8 cellular contexts compared by ENCODE assay signal in the genomic region with DNA sequence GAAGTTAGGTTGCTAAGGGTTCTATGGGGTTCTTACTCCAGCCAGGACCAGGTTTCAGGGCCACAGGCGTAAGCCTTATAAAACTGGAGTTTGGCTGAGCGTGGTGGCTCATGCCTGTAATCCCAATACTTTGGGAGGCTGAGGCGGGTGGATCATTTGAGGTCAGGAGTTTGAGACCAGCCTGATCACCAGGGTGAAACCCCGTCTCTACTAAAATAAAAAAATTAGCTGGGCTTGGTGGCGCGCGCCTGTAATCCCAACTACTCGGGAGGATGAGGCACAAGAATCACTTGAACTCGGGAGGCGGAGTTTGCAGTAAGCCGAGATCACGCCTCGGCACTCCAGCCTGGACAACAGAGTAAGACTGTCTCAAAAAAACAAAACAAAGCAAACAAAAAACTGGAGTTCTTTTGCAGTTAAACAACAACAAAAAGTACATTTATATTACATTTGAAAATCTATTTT. TPM values are rescaled to one million over a fixed set of nuclear protein-coding genes. Genes with fewer than 3 reads are reported as not detected.
DNase-seq lines count a peak whose midpoint lies in the region; ATAC-seq, FAIRE-seq and TF ChIP-seq lines count a peak whose summit lies in the region.

No MANE protein-coding gene starts in this region.

- 0 out of 2 replicates have a peak overlapping the region, but pooled peaks have one; percentile 10 for H4K91ac ChIP-seq in IMR-90 (ENCODE audit: insufficient read depth, low read depth, low read length)

- peaks cover 0 to 11% of the 10 kb centered on the region in 2 experiments; a peak in 3 of 4 replicates for H3K79me1 ChIP-seq in IMR-90 (ENCODE audit: low read depth in 1 of 2, low read length in 2 of 2)

- H2AFZ ChIP-seq in IMR-90 (replicated peaks; ENCODE audit: low read length, poor library complexity) = peak overlapping the region; percentile 97

- H3K23ac ChIP-seq in IMR-90 (ENCODE audit: low read depth, low read length) = no peak overlapping the region

- H3K9me1 ChIP-seq in IMR-90 (ENCODE audit: insufficient read depth, low read length) = no peaks in the 10 kb centered on the region

- H3K27ac ChIP-seq in A549 = peak overlapping the region; percentile 83 to 87
- H3K27ac ChIP-seq in IMR-90 (ENCODE audit: insufficient read depth, low read length) = peak overlapping the region; percentile 14
- peak overlapping the region; percentile 87 for H3K27ac ChIP-seq in muscle layer of duodenum (ENCODE audit: low read length)

- 49% methylated on average over 13 of the region's 13 CpGs for WGBS in A549 (ENCODE audit: missing lambda C conversion rate)
- 20% methylated on average over 1 of the region's 13 CpGs; no CpG with 5 or more reads in 1 of the 2 experiments for WGBS in IMR-90 (ENCODE audit: extremely low coverage in 2 of 2, insufficient read length in 1 of 2), 2 experiments

- no TSS peak for BruUV-seq in IMR-90 (replicated peaks; lab: Mats Ljungman, UMichigan)

- H3K18ac ChIP-seq in IMR-90 (ENCODE audit: low read depth, low read length) = no peak overlapping the region

- FAIRE-seq in A549 (lab: Jason Lieb, UNC) (no peak), bronchial epithelial cell (lab: Jason Lieb, UNC) (no peak)

- TF ChIP-seq POLR2A in A549 (IDR thresholded peaks at IDR 0.05; ENCODE audit: low read length) (no peak), IMR-90 (IDR thresholded peaks at IDR 0.05; ENCODE audit: low read depth, low read length) (no peak)

- H3K36me3 ChIP-seq in IMR-90 (ENCODE audit: control insufficient read depth, insufficient read depth, low read length) = no peaks in the 10 kb centered on the region; the same call in 1 of the 2 replicates
- peaks cover 4% of the 10 kb centered on the region for H3K36me3 ChIP-seq in bronchial epithelial cell (ENCODE audit: control insufficient read depth, insufficient read depth, low read length)
- H3K36me3 ChIP-seq in muscle layer of duodenum (ENCODE audit: control insufficient read depth in 1 of 2, insufficient read depth in 2 of 2, low read length in 2 of 2) = peaks cover under 1 to 12% of the 10 kb centered on the region in 2 donors

- CTCF ChIA-PET in A549 (lab: Yijun Ruan, JAX) (interaction anchor here (0.9 to 1.3 kb wide), 3 partner anchors 10 to 123 kb away, joined by 3 to 8 read pairs (median 5); no protein-coding TSS in a partner anchor), IMR-90 (lab: Yijun Ruan, JAX) (interaction anchor here (0.6 kb wide), 1 partner anchor 173 kb away, joined by 3 read pairs; no protein-coding TSS in a partner anchor)

- H3K27me3 ChIP-seq in IMR-90 (ENCODE audit: control insufficient read depth, insufficient read depth, low read length) = no peaks in the 10 kb centered on the region
- H3K27me3 ChIP-seq in bronchial epithelial cell (ENCODE audit: control insufficient read depth, insufficient read depth, low read length) = no peaks in the 10 kb centered on the region
- no peaks in the 10 kb centered on the region for H3K27me3 ChIP-seq in muscle layer of duodenum (ENCODE audit: low read depth, low read length)

- intact Hi-C loops in IMR-90 (cut with micrococcal nuclease) = no loop called here

- H3K14ac ChIP-seq in IMR-90 (replicated peaks; ENCODE audit: low read depth, low read length) = no peak overlapping the region

- H3K4me1 ChIP-seq in A549 = peaks cover 12% of the 10 kb centered on the region; the same call in 2 of the 3 replicates
- H3K4me1 ChIP-seq in IMR-90 (ENCODE audit: control insufficient read depth, insufficient read depth, low read length) = peaks cover 3% of the 10 kb centered on the region; the same call in 1 of the 2 replicates
- peaks cover 4 to 11% of the 10 kb centered on the region in 2 donors for H3K4me1 ChIP-seq in muscle layer of duodenum (ENCODE audit: control insufficient read depth in 1 of 2, insufficient read depth in 2 of 2, low read length in 2 of 2)

- no peaks in the 10 kb centered on the region for H4K20me1 ChIP-seq in IMR-90 (ENCODE audit: insufficient read depth, low read length)

- H2BK120ac ChIP-seq in IMR-90 (ENCODE audit: low read depth, low read length) = no peak overlapping the region; the same call in 1 of the 2 replicates

- H3K56ac ChIP-seq in IMR-90 (ENCODE audit: extremely low read depth, insufficient read depth, low read length) = no peak overlapping the region

- H3K4ac ChIP-seq in IMR-90 (ENCODE audit: low read depth, low read length) = peak overlapping the region; percentile 83

- H2AK5ac ChIP-seq in IMR-90 (ENCODE audit: low read depth, low read length) = no peak overlapping the region

- H2BK20ac ChIP-seq in IMR-90 (ENCODE audit: low read depth, low read length) = no peak overlapping the region

- no peak overlapping the region for H3K9ac ChIP-seq in IMR-90 (ENCODE audit: low read depth, low read length)

- H3K4me2 ChIP-seq in A549 = peak overlapping the region; percentile 83
- peak overlapping the region; percentile 30 for H3K4me2 ChIP-seq in IMR-90 (ENCODE audit: low read depth, low read length)

- H4K8ac ChIP-seq in IMR-90 (ENCODE audit: low read depth in 2 of 2, low read length in 2 of 2) = peak overlapping the region; percentile 55 to 97

- no peak overlapping the region for H2BK15ac ChIP-seq in IMR-90 (ENCODE audit: low read depth, low read length)

- in situ Hi-C loops in IMR-90 (cut with MboI; ENCODE audit: low sequenced_read_pairs) = no loop called here

- H2AK9ac ChIP-seq in IMR-90 (replicated peaks; ENCODE audit: low read depth, low read length, poor library complexity) = peak overlapping the region; percentile 80

- H3K4me3 ChIP-seq in A549 = peak overlapping the region; percentile 91
- H3K4me3 ChIP-seq in IMR-90 (ENCODE audit: insufficient read depth, low read depth, low read length) = no peak overlapping the region; the same call in 1 of the 2 replicates
- H3K4me3 ChIP-seq in bronchial epithelial cell (ENCODE audit: low read depth, low read length) = peak overlapping the region; percentile 81
- H3K4me3 ChIP-seq in muscle layer of duodenum (ENCODE audit: low read depth in 1 of 2, low read length in 2 of 2) = peak overlapping the region; percentile 81 to 94

- TF ChIP-seq EP300 in A549 (IDR thresholded peaks at IDR 0.05) = no peak

- DNase-seq in A549 (ENCODE audit: low read depth in 1 of 2, low spot score in 1 of 2) (no peak), IMR-90 (no peak), bronchial epithelial cell (ENCODE audit: low read depth) (no peak), D341Med (ENCODE audit: low spot score) (no peak), epidermal melanocyte (ENCODE audit: insufficient read length, low spot score) (no peak)

- peak overlapping the region; percentile 35 for H4K5ac ChIP-seq in IMR-90 (ENCODE audit: low read depth, low read length)

- POLR2A ChIA-PET in A549 (lab: Yijun Ruan, JAX) (interaction anchor here (0.6 to 2.1 kb wide), 9 partner anchors 13 to 286 kb away, joined by 3 to 8 read pairs (median 4); a partner anchor contains a TSS), IMR-90 (lab: Charles Lee; ENCODE audit: unreplicated experiment) (interaction anchor here (0.6 to 1.4 kb wide), 3 partner anchors 10 to 1874 kb away, joined by 3 to 16 read pairs (median 6); a partner anchor contains a TSS)

- H2BK5ac ChIP-seq in IMR-90 (ENCODE audit: low read depth, low read length, poor library complexity, severe bottlenecking) = no peak overlapping the region

- no peak for TF ChIP-seq RAD21 in A549 (conservative IDR thresholded peaks at IDR 0.05 in 1 of 2, IDR thresholded peaks at IDR 0.05 in 1 of 2)
- TF ChIP-seq RAD21 in IMR-90 (IDR thresholded peaks at IDR 0.05; ENCODE audit: low read length) = no peak

- dilution Hi-C loops in IMR-90 (cut with HindIII; ENCODE audit: low sequenced_read_pairs, unreplicated experiment) = no loop called here

- no peak for TF ChIP-seq CTCF in A549 (IDR thresholded peaks at IDR 0.05)
- TF ChIP-seq CTCF in IMR-90 (conservative IDR thresholded peaks at IDR 0.05; ENCODE audit: low read depth, low read length) = no peak
- TF ChIP-seq CTCF in bronchial epithelial cell (IDR thresholded peaks at IDR 0.05; ENCODE audit: insufficient read depth, low read length, severe bottlenecking) = no peak

- ATAC-seq in A549 (no peak), IMR-90 (ENCODE audit: low read depth) (no peak), GM19395 (IDR thresholded peaks at IDR 0.05; ENCODE audit: unreplicated experiment) (no peak), GM21723 (IDR thresholded peaks at IDR 0.05; ENCODE audit: unreplicated experiment) (no peak)

- no peaks in the 10 kb centered on the region for H3K9me3 ChIP-seq in A549
- no peaks in the 10 kb centered on the region for H3K9me3 ChIP-seq in IMR-90 (ENCODE audit: control insufficient read depth, insufficient read depth, low read length)
- no peaks in the 10 kb centered on the region for H3K9me3 ChIP-seq in muscle layer of duodenum (ENCODE audit: control insufficient read depth in 1 of 2, low read length in 2 of 2)

RNA-seq across cellular contexts. Expression of a gene that starts 0.3 kb away (rescaled TPM):
- polyA plus RNA-seq in A549 (2011; rRNA removed) (38.1 and 40.8 TPM in 2 replicates), A549 (2017; fragmentation: RNase III; extraction: RNeasy Plus Mini Kit Qiagen cat#74134 plus additional on column Dnase treatment) (37.0 to 43.9 TPM (median 37.9 TPM) in 3 replicates), IMR-90 (2012; rRNA removed) (22.4 and 23.3 TPM in 2 replicates)
- polyA plus RNA-seq in A549 (2012; cell fraction: cytosol; rRNA removed) = 29.5 and 30.1 TPM in 2 replicates
- 110 and 127 TPM in 2 replicates for polyA plus RNA-seq in A549 (2012; cell fraction: nucleus; rRNA removed)
- 66.7 and 83.7 TPM in 2 replicates for polyA minus RNA-seq in A549 (2011; rRNA and poly(A)+ RNA removed)
- total RNA-seq in IMR-90 (2012; rRNA removed) (21.5 and 22.2 TPM in 2 replicates), bronchial epithelial cell (28.0 and 35.3 TPM in 2 replicates)
- 9.2 and 9.7 TPM in 2 replicates for polyA plus RNA-seq in IMR-90 (2012; cell fraction: cytosol; rRNA removed)
- polyA plus RNA-seq in IMR-90 (2012; cell fraction: nucleus; rRNA removed; ENCODE audit: low replicate concordance) = 40.2 and 48.2 TPM in 2 replicates

RNA-seq across cellular contexts. Expression of a gene that starts 24.5 kb away (rescaled TPM):
- polyA plus RNA-seq in A549 (2011; rRNA removed) (459 and 516 TPM in 2 replicates), A549 (2017; fragmentation: RNase III; extraction: RNeasy Plus Mini Kit Qiagen cat#74134 plus additional on column Dnase treatment) (516 to 557 TPM (median 525 TPM) in 3 replicates), IMR-90 (2012; rRNA removed) (617 and 686 TPM in 2 replicates)
- 497 and 598 TPM in 2 replicates for polyA plus RNA-seq in A549 (2012; cell fraction: cytosol; rRNA removed)
- 365 and 373 TPM in 2 replicates for polyA plus RNA-seq in A549 (2012; cell fraction: nucleus; rRNA removed)
- polyA minus RNA-seq in A549 (2011; rRNA and poly(A)+ RNA removed) = 361 and 374 TPM in 2 replicates
- total RNA-seq in IMR-90 (2012; rRNA removed) (716 and 841 TPM in 2 replicates), bronchial epithelial cell (404 and 490 TPM in 2 replicates)
- polyA plus RNA-seq in IMR-90 (2012; cell fraction: cytosol; rRNA removed) = 590 and 752 TPM in 2 replicates
- polyA plus RNA-seq in IMR-90 (2012; cell fraction: nucleus; rRNA removed; ENCODE audit: low replicate concordance) = 218 and 270 TPM in 2 replicates

RNA-seq across cellular contexts. Expression of a gene that starts 44.3 kb away (rescaled TPM):
- polyA plus RNA-seq in A549 (2011; rRNA removed) (64.0 and 71.7 TPM in 2 replicates), A549 (2017; fragmentation: RNase III; extraction: RNeasy Plus Mini Kit Qiagen cat#74134 plus additional on column Dnase treatment) (54.0 to 54.8 TPM (median 54.8 TPM) in 3 replicates), IMR-90 (2012; rRNA removed) (48.8 and 49.7 TPM in 2 replicates)
- 61.0 and 63.8 TPM in 2 replicates for polyA plus RNA-seq in A549 (2012; cell fraction: cytosol; rRNA removed)
- polyA plus RNA-seq in A549 (2012; cell fraction: nucleus; rRNA removed) = 30.0 and 36.1 TPM in 2 replicates
- polyA minus RNA-seq in A549 (2011; rRNA and poly(A)+ RNA removed) = 37.4 and 41.4 TPM in 2 replicates
- total RNA-seq in IMR-90 (2012; rRNA removed) (47.2 and 51.6 TPM in 2 replicates), bronchial epithelial cell (30.9 and 34.2 TPM in 2 replicates)
- 30.9 and 51.0 TPM in 2 replicates for polyA plus RNA-seq in IMR-90 (2012; cell fraction: cytosol; rRNA removed)
- polyA plus RNA-seq in IMR-90 (2012; cell fraction: nucleus; rRNA removed; ENCODE audit: low replicate concordance) = 14.5 and 25.7 TPM in 2 replicates

RNA-seq across cellular contexts. Expression of a gene that starts 44.5 kb away (rescaled TPM):
- polyA plus RNA-seq in A549 (2011; rRNA removed) = 57.0 and 71.6 TPM in 2 replicates
- polyA plus RNA-seq in A549 (2012; cell fraction: cytosol; rRNA removed) = 70.1 and 86.8 TPM in 2 replicates
- polyA plus RNA-seq in A549 (2012; cell fraction: nucleus; rRNA removed) = 65.8 and 75.7 TPM in 2 replicates
- polyA plus RNA-seq in A549 (2017; fragmentation: RNase III; extraction: RNeasy Plus Mini Kit Qiagen cat#74134 plus additional on column Dnase treatment) = 47.7 to 53.0 TPM (median 51.0 TPM) in 3 replicates
- 95.0 and 111 TPM in 2 replicates for polyA minus RNA-seq in A549 (2011; rRNA and poly(A)+ RNA removed)
- 51.7 and 64.0 TPM in 2 replicates for total RNA-seq in IMR-90 (2012; rRNA removed)
- polyA plus RNA-seq in IMR-90 (2012; rRNA removed) = 54.7 and 57.9 TPM in 2 replicates
- polyA plus RNA-seq in IMR-90 (2012; cell fraction: cytosol; rRNA removed) = 66.8 and 68.0 TPM in 2 replicates
- 71.0 and 71.9 TPM in 2 replicates for polyA plus RNA-seq in IMR-90 (2012; cell fraction: nucleus; rRNA removed; ENCODE audit: low replicate concordance)
- 31.9 and 37.6 TPM in 2 replicates for total RNA-seq in bronchial epithelial cell

Comparison
In these comparisons a context has a peak if more than half of its experiments do, and no peak if none do; other contexts are left out.
1. H3K27ac ChIP-seq: peak in every context shown above with its lines; median percentile 87 in muscle layer of duodenum; 85 in A549; 14 in IMR-90.